Comparison of ENCODE assay signal across 30 cellular contexts in genomic region chr18:73408434-73408833, GRCh38.
DNase-seq lines count a peak whose midpoint lies in the region; ATAC-seq and TF ChIP-seq lines count a peak whose summit lies in the region.
"Had no signal": no experiment of that assay in that cellular context is flagged by ENCODE, and none has a peak within 500 bp of the region (broad histone marks: within the 10 kb centered on the region; RNA-seq: fewer than 3 reads in every experiment).

No MANE protein-coding gene starts in this region.

- DNase-seq in left ventricle myocardium inferior (no peak), cardiac septum (ENCODE audit: low spot score) (no peak), astrocyte of the spinal cord (ENCODE audit: low read depth, low spot score) (peak; percentile 25), iPS-NIHi11 (ENCODE audit: low spot score) (peak; percentile 16), COLO829 (ENCODE audit: low spot score) (no peak)
- no peak for DNase-seq in stimulated activated naive B cell treated with anti-CD40 and anti-IgM and Interleukin-4, amounts not matched to agents 10 μg/mL and 1 μg/mL and 100 μg/mL, for 72 hours
- DNase-seq in activated CD4-positive, CD25-positive, alpha-beta regulatory T cell treated with anti-CD3 and anti-CD28 coated beads, Interleukin-2, amount 50 U/mL, for 72 hours, result no peak
- DNase-seq: activated CD4-positive, alpha-beta T cell treated with anti-CD3 and anti-CD28 coated beads for 48 hours; activated naive CD4-positive, alpha-beta T cell treated with Interleukin-2 at 50 U/mL for 16 hours; activated T-cell treated with anti-CD3 and anti-CD28 coated beads, Interleukin-2, amount 50 U/mL, for 4 hours; adrenal gland; caudate nucleus; gastrocnemius medialis; GM23248; hippocampal formation; NCI-H1417 treated with DMSO at 0.1 percent for 48 hours; NCI-H446 treated with DMSO at 0.1 percent for 48 hours; nephron progenitor cell; OCI-M1; stimulated activated CD4-positive, alpha-beta T cell treated with anti-CD3 and anti-CD28 coated beads, Interleukin-2, amount 100 ng/mL, for 24 hours; T-helper 2 cell had no signal

- H3K4me3 ChIP-seq in left ventricle myocardium inferior, result no peak overlapping the region
- H3K4me3 ChIP-seq in astrocyte of the spinal cord (ENCODE audit: low read depth, low read length), result no peak overlapping the region
- H3K4me3 ChIP-seq: adrenal gland, esophagus muscularis mucosa, gastrocnemius medialis, GM12878, GM23248, lung, tibial nerve had no signal

- H3K27me3 Mint-ChIP-seq in stimulated activated naive B cell treated with anti-CD40 and anti-IgM and Interleukin-4, amounts not matched to agents 10 μg/mL and 1 μg/mL and 100 μg/mL, for 72 hours, result no peaks in the 10 kb centered on the region
- H3K27me3 Mint-ChIP-seq: dendritic cell treated with granulocyte-macrophage colony-stimulating factor and Interleukin-4, amounts not matched to agents 40 ng/mL and 50 ng/mL, for 4 days had no signal

- no peaks in the 10 kb centered on the region for H3K36me3 Mint-ChIP-seq in stimulated activated naive B cell treated with anti-CD40 and anti-IgM and Interleukin-4, amounts not matched to agents 10 μg/mL and 1 μg/mL and 100 μg/mL, for 72 hours

- peaks cover 0 to 5% of the 10 kb centered on the region in 2 donors for H3K4me1 Mint-ChIP-seq in stimulated activated naive B cell treated with anti-CD40 and anti-IgM and Interleukin-4, amounts not matched to agents 10 μg/mL and 1 μg/mL and 100 μg/mL, for 72 hours

- no peaks in the 10 kb centered on the region for H3K27me3 ChIP-seq in left ventricle myocardium inferior (ENCODE audit: low read depth)
- H3K27me3 ChIP-seq: adrenal gland, esophagus muscularis mucosa, gastrocnemius medialis, tibial nerve had no signal

- ATAC-seq in stimulated activated naive B cell treated with anti-CD40 and anti-IgM and Interleukin-4, amounts not matched to agents 10 μg/mL and 1 μg/mL and 100 μg/mL, for 72 hours (replicated peaks), result peak; percentile 42 to 58
- ATAC-seq in GM18867 (IDR thresholded peaks at IDR 0.05; ENCODE audit: unreplicated experiment), result no peak
- ATAC-seq: activated T-cell treated with anti-CD3 and anti-CD28 coated beads, Interleukin-2, amount 50 U/mL, for 4 hours; gastrocnemius medialis; GM12878; SK-N-SH treated with all-trans-retinoic acid at 6 μM for 48 hours had no signal

- in situ Hi-C loops in astrocyte of the spinal cord (cut with HindIII; ENCODE audit: low sequenced_read_pairs), result no loop called here

- TF ChIP-seq CTCF in left ventricle myocardium inferior (IDR thresholded peaks at IDR 0.05; ENCODE audit: borderline replicate concordance), result no peak
- no peak for TF ChIP-seq CTCF in astrocyte of the spinal cord (IDR thresholded peaks at IDR 0.05; ENCODE audit: low read depth, low read length)

- H3K27ac ChIP-seq in left ventricle myocardium inferior (replicated peaks), result peak overlapping the region; percentile 30
- H3K27ac ChIP-seq: 22Rv1, adrenal gland, esophagus muscularis mucosa, gastrocnemius medialis, GM23248, KMS-11, tibial nerve had no signal

- H3K36me3 ChIP-seq in left ventricle myocardium inferior, result no peaks in the 10 kb centered on the region
- H3K36me3 ChIP-seq: adrenal gland, esophagus muscularis mucosa, gastrocnemius medialis, tibial nerve had no signal

- H3K4me3 Mint-ChIP-seq in stimulated activated naive B cell treated with anti-CD40 and anti-IgM and Interleukin-4, amounts not matched to agents 10 μg/mL and 1 μg/mL and 100 μg/mL, for 72 hours, result no peak overlapping the region
- H3K4me3 Mint-ChIP-seq: activated T-cell treated with anti-CD3 and anti-CD28 coated beads, Interleukin-2, amount 50 U/mL, for 4 hours; dendritic cell treated with granulocyte-macrophage colony-stimulating factor and Interleukin-4, amounts not matched to agents 40 ng/mL and 50 ng/mL, for 4 days; nephron progenitor cell had no signal

- no peaks in the 10 kb centered on the region for H3K9me3 ChIP-seq in left ventricle myocardium inferior (replicated peaks)
- H3K9me3 ChIP-seq: adrenal gland, esophagus muscularis mucosa, gastrocnemius medialis, tibial nerve had no signal

- no peaks in the 10 kb centered on the region for H3K9me3 Mint-ChIP-seq in stimulated activated naive B cell treated with anti-CD40 and anti-IgM and Interleukin-4, amounts not matched to agents 10 μg/mL and 1 μg/mL and 100 μg/mL, for 72 hours

- no peak overlapping the region for H3K27ac Mint-ChIP-seq in stimulated activated naive B cell treated with anti-CD40 and anti-IgM and Interleukin-4, amounts not matched to agents 10 μg/mL and 1 μg/mL and 100 μg/mL, for 72 hours
- H3K27ac Mint-ChIP-seq: dendritic cell treated with granulocyte-macrophage colony-stimulating factor and Interleukin-4, amounts not matched to agents 40 ng/mL and 50 ng/mL, for 4 days; nephron progenitor cell had no signal

- peaks cover 30% of the 10 kb centered on the region for H3K4me1 ChIP-seq in left ventricle myocardium inferior
- H3K4me1 ChIP-seq: adrenal gland, esophagus muscularis mucosa, gastrocnemius medialis, tibial nerve had no signal

- intact Hi-C loops in left ventricle myocardium inferior (cut with micrococcal nuclease) (no loop called here), cardiac septum (cut with DNase I) (no loop called here)

Comparison
In these comparisons a context has a peak if more than half of its experiments do, and no peak if none do; other contexts are left out.
1. DNase-seq: peak in astrocyte of the spinal cord (single experiment) and iPS-NIHi11 (single experiment); none in left ventricle myocardium inferior (single experiment), cardiac septum (single experiment), stimulated activated naive B cell treated with anti-CD40 and anti-IgM and Interleukin-4, amounts not matched to agents 10 μg/mL and 1 μg/mL and 100 μg/mL, for 72 hours (single experiment), COLO829 (single experiment) and activated CD4-positive, CD25-positive, alpha-beta regulatory T cell treated with anti-CD3 and anti-CD28 coated beads, Interleukin-2, amount 50 U/mL, for 72 hours (single experiment).